Comparison of ENCODE assay signal across 1 cellular context in genomic region chr7:75878769-75879596, GRCh38.
TF ChIP-seq lines count a peak whose summit lies in the region.

Gene RHBDD2 (plus strand): TSS chr7:75879034. CDS start chr7:75879083, 49 bp downstream.

TF ChIP-seq in K562, 482 proteins besides CTCF, POLR2A, EP300 and RAD21 (continued from another document and continues in another):
- no peak for TF ChIP-seq CHD7 (IDR thresholded peaks at IDR 0.05; ENCODE audit: low read depth, low read length)
- TF ChIP-seq TSHZ1 (CRISPR knock-in tag; IDR thresholded peaks at IDR 0.05): no peak
- TF ChIP-seq TGIF2 (CRISPR knock-in tag; IDR thresholded peaks at IDR 0.05): peak; percentile 68; the same call in 1 of the 2 replicates
- TF ChIP-seq CTCFL (IDR thresholded peaks at IDR 0.05; ENCODE audit: borderline replicate concordance, insufficient read depth, low read depth, low read length, poor library complexity, severe bottlenecking): no peak
- no peak for TF ChIP-seq SMC3 (conservative IDR thresholded peaks at IDR 0.05; ENCODE audit: insufficient read depth, low read depth, low read length)
- TF ChIP-seq TAF1 (IDR thresholded peaks at IDR 0.05; ENCODE audit: control insufficient read depth, extremely low read depth, insufficient read depth, low read length, severe bottlenecking): peak; percentile 73
- TF ChIP-seq CEBPG (CRISPR knock-in tag; IDR thresholded peaks at IDR 0.05): 0 out of 2 replicates have a peak, but pooled peaks have one; percentile 31
- TF ChIP-seq CEBPG (tag; conservative IDR thresholded peaks at IDR 0.05 in 1 of 2, IDR thresholded peaks at IDR 0.05 in 1 of 2): no peak
- TF ChIP-seq L3MBTL2 (IDR thresholded peaks at IDR 0.05): peak; percentile 96
- no peak for TF ChIP-seq HNRNPLL (IDR thresholded peaks at IDR 0.05; ENCODE audit: low read depth, low read length, poor library complexity, severe bottlenecking)
- no peak for TF ChIP-seq ZNF76 (CRISPR knock-in tag; IDR thresholded peaks at IDR 0.05; ENCODE audit: borderline replicate concordance)
- TF ChIP-seq ZBTB11 (CRISPR knock-in tag; IDR thresholded peaks at IDR 0.05): peak in 1 of 3 experiments; percentile 75; a peak in 1 of 6 replicates
- peak; percentile 59; the same call in 1 of the 2 replicates for TF ChIP-seq GABPB1 (CRISPR knock-in tag; IDR thresholded peaks at IDR 0.05)
- peak; percentile 61; the same call in 1 of the 2 replicates for TF ChIP-seq ZNF511 (CRISPR knock-in tag; IDR thresholded peaks at IDR 0.05)
- no peak for TF ChIP-seq KLF13 (tag; IDR thresholded peaks at IDR 0.05; ENCODE audit: borderline replicate concordance, low read depth)
- peak; percentile 70; the same call in 1 of the 2 replicates for TF ChIP-seq EP400 (IDR thresholded peaks at IDR 0.05)
- TF ChIP-seq ZNF41 (CRISPR knock-in tag; conservative IDR thresholded peaks at IDR 0.05): no peak
- no peak for TF ChIP-seq THRB (CRISPR knock-in tag; conservative IDR thresholded peaks at IDR 0.05)
- no peak for TF ChIP-seq SNIP1 (IDR thresholded peaks at IDR 0.05; ENCODE audit: low read depth)
- no peak for TF ChIP-seq CHCHD3 (CRISPR knock-in tag; IDR thresholded peaks at IDR 0.05)
- TF ChIP-seq ZNF644 (tag; IDR thresholded peaks at IDR 0.05; ENCODE audit: low read depth): no peak
- no peak for TF ChIP-seq BRCA1 (IDR thresholded peaks at IDR 0.05)
- no peak for TF ChIP-seq BRCA1 (CRISPR knock-in tag; IDR thresholded peaks at IDR 0.05)
- no peak for TF ChIP-seq ZC3H4 (CRISPR knock-in tag; IDR thresholded peaks at IDR 0.05; ENCODE audit: borderline replicate concordance)
- TF ChIP-seq ZNF436 (CRISPR knock-in tag; IDR thresholded peaks at IDR 0.05): no peak
- TF ChIP-seq CTBP1 (IDR thresholded peaks at IDR 0.05; ENCODE audit: borderline replicate concordance): peak; percentile 89
- peak; percentile 81 for TF ChIP-seq ZNF592 (IDR thresholded peaks at IDR 0.05)
